Comparison of ENCODE assay signal across 8 cellular contexts in the genomic region with DNA sequence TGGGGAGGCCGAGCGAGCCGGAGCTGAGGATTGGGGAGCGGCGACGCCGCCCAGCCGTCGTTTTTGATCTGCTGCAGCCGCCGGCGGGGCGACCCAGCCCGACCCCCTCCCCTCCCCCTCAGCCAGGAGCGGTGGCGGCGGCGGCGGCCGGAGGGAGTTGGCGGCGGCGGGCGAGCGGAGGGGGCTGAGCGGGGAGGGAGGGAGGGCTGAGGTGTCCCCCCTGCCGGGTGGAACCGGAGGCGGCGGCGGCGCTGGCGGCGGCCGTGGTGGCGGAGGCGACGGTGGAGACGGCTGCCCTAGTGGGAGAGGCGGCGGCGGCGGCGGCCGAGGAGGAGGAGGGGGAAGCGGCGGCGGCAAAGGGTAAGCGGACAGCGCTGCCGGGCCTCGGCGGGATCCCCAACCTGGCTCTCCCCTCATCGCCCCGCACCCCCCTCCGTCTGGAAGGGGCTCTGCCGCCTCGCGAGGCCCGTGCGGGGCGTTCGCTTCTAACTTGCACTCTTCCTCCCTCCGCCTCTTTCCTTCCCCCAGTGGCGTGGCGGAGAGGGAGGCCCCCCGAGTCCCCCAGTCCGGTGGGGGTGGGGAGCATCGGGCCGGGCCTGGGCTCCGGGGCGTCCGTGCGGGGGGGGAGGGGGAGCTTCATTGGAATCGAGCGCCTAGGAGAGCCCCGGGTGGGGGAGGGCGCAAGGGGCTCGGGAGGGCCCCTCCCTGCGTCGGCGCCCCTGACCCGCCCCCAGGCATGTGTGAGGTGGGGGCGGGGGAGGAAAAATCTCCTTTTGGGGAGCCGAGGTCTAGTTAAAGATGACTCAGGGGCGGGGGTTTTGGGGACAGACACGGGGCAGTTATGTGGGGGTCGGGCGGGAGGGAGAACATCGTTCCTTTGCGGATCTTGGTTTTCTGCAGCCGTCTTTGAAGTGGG. TPM values are rescaled to one million over a fixed set of nuclear protein-coding genes. Genes with fewer than 3 reads are reported as not detected.
A peak's percentile ranks its signal among the peaks of the same experiment; 100 is the strongest.
DNase-seq lines count a peak whose midpoint lies in the region; ATAC-seq and TF ChIP-seq lines count a peak whose summit lies in the region.

A gene with protein sequence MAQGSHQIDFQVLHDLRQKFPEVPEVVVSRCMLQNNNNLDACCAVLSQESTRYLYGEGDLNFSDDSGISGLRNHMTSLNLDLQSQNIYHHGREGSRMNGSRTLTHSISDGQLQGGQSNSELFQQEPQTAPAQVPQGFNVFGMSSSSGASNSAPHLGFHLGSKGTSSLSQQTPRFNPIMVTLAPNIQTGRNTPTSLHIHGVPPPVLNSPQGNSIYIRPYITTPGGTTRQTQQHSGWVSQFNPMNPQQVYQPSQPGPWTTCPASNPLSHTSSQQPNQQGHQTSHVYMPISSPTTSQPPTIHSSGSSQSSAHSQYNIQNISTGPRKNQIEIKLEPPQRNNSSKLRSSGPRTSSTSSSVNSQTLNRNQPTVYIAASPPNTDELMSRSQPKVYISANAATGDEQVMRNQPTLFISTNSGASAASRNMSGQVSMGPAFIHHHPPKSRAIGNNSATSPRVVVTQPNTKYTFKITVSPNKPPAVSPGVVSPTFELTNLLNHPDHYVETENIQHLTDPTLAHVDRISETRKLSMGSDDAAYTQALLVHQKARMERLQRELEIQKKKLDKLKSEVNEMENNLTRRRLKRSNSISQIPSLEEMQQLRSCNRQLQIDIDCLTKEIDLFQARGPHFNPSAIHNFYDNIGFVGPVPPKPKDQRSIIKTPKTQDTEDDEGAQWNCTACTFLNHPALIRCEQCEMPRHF (plus strand): TSS at position 57 of the 916 bp plus-strand sequence. CDS start 52,286 bp downstream, outside the sequence.

- H3K36me3 ChIP-seq in HUES64 (ENCODE audit: insufficient read depth, low read length) (no peaks in the 10 kb centered on the region), body of pancreas (replicated peaks in 1 of 2; ENCODE audit: insufficient read depth in 1 of 2, low read depth in 2 of 2) (no peaks in the 10 kb centered on the region)

- H3K4me1 ChIP-seq in HUES64 (ENCODE audit: insufficient read depth, low read length): peaks cover 43% of the 10 kb centered on the region
- H3K4me1 ChIP-seq in body of pancreas: peaks cover 34% of the 10 kb centered on the region

- no peaks in the 10 kb centered on the region for H3K27me3 ChIP-seq in HUES64 (ENCODE audit: insufficient read depth, low read length)
- no peaks in the 10 kb centered on the region for H3K27me3 ChIP-seq in body of pancreas

- DNase-seq in UCSD-AML1 (lab: John Stamatoyannopoulos, UW; ENCODE audit: unreplicated experiment) (peak; percentile 72), body of pancreas (peak in 3 of 4 donors; percentile 25 to 48 (median 43)), iPS-NIHi7 (ENCODE audit: extremely low spot score) (peak; percentile 34), SHP77 treated with DMSO at 0.1 percent for 48 hours (lab: John Stamatoyannopoulos, UW) (no peak)
- peak; percentile 70 to 72 for DNase-seq in stimulated activated CD4-positive, alpha-beta T cell treated with anti-CD3 and anti-CD28 coated beads, Interleukin-12 subunit alpha, Interleukin-12 subunit beta, amount 100 ng/mL, for 24 hours (ENCODE audit: low read depth in 2 of 2)

- TF ChIP-seq CTCF in C4-2B (conservative IDR thresholded peaks at IDR 0.05) (no peak), body of pancreas (IDR thresholded peaks at IDR 0.05) (no peak)

- peak within 1 kb of the TSS; percentile 84 for H3K27ac ChIP-seq in C4-2B
- peak within 1 kb of the TSS; percentile 99 for H3K27ac ChIP-seq in HUES64 (ENCODE audit: low read depth, low read length)
- H3K27ac ChIP-seq in body of pancreas: peak within 1 kb of the TSS; percentile 94 to 99 (median 98)

- peak; percentile 25 for ATAC-seq in GM21360 (IDR thresholded peaks at IDR 0.05; ENCODE audit: unreplicated experiment)
- peak; percentile 36 for ATAC-seq in body of pancreas

- no peaks in the 10 kb centered on the region for H3K9me3 ChIP-seq in HUES64 (ENCODE audit: insufficient read depth, low read depth, low read length)
- H3K9me3 ChIP-seq in body of pancreas: no peaks in the 10 kb centered on the region

- WGBS in HUES64: under 1% methylated on average over 88 of the region's 92 CpGs
- 0% methylated on average over 25 to 62 of the region's 92 CpGs for WGBS in body of pancreas, 2 donors

- no peak for TF ChIP-seq POLR2A in body of pancreas (IDR thresholded peaks at IDR 0.05)

- H3K4me3 ChIP-seq in HUES64 (ENCODE audit: low read length) (peak within 1 kb of the TSS; percentile 78), body of pancreas (peak within 1 kb of the TSS; percentile 66 to 99)

- intact Hi-C loops in body of pancreas (cut with DNase I): no loop called here

- peak within 1 kb of the TSS; percentile 89 for H3K9ac ChIP-seq in HUES64 (ENCODE audit: low read depth, low read length)

RNA-seq across cellular contexts. Expression of the gene that starts here (rescaled TPM):
- 49.3 TPM for polyA plus RNA-seq in HUES64 (2013, experiment 1 of 2)
- 54.5 TPM for polyA plus RNA-seq in HUES64 (2013, experiment 2 of 2)
- total RNA-seq in body of pancreas: 10 to 100 TPM; 25.7 to 26.2 TPM
